8 cellular contexts compared by ENCODE assay signal in genomic region chr1:225653463-225654276, GRCh38. TPM values are rescaled to one million over a fixed set of nuclear protein-coding genes. Genes with fewer than 3 reads are reported as not detected.
DNase-seq lines count a peak whose midpoint lies in the region; ATAC-seq, FAIRE-seq and TF ChIP-seq lines count a peak whose summit lies in the region.

No MANE protein-coding gene starts in this region.

- H3K36me3 ChIP-seq in vagina: no peaks in the 10 kb centered on the region

- peaks cover 24% of the 10 kb centered on the region for H3K27me3 Mint-ChIP-seq in activated naive CD4-positive, alpha-beta T cell treated with anti-CD3 and anti-CD28 coated beads for 36 hours (ENCODE audit: low read depth)
- H3K27me3 Mint-ChIP-seq in natural killer cell treated with Interleukin-12 subunit alpha and Interleukin-12 subunit beta and Interleukin-15 and Interleukin-18, amount 100 ng/mL, for 72 hours: peaks cover 26 to 48% of the 10 kb centered on the region in 2 donors

- H3K36me3 Mint-ChIP-seq in activated naive CD4-positive, alpha-beta T cell treated with anti-CD3 and anti-CD28 coated beads for 36 hours (ENCODE audit: low read depth): no peaks in the 10 kb centered on the region
- H3K36me3 Mint-ChIP-seq in natural killer cell treated with Interleukin-12 subunit alpha and Interleukin-12 subunit beta and Interleukin-15 and Interleukin-18, amount 100 ng/mL, for 72 hours: no peaks in the 10 kb centered on the region

- peaks cover 34% of the 10 kb centered on the region for H3K4me1 ChIP-seq in vagina

- H3K9me3 Mint-ChIP-seq in activated naive CD4-positive, alpha-beta T cell treated with anti-CD3 and anti-CD28 coated beads for 36 hours: no peaks in the 10 kb centered on the region
- H3K9me3 Mint-ChIP-seq in natural killer cell treated with Interleukin-12 subunit alpha and Interleukin-12 subunit beta and Interleukin-15 and Interleukin-18, amount 100 ng/mL, for 72 hours: no peaks in the 10 kb centered on the region

- peaks cover 10% of the 10 kb centered on the region for H3K4me1 Mint-ChIP-seq in activated naive CD4-positive, alpha-beta T cell treated with anti-CD3 and anti-CD28 coated beads for 36 hours (ENCODE audit: low read depth)
- peaks cover 10 to 15% of the 10 kb centered on the region in 2 donors for H3K4me1 Mint-ChIP-seq in natural killer cell treated with Interleukin-12 subunit alpha and Interleukin-12 subunit beta and Interleukin-15 and Interleukin-18, amount 100 ng/mL, for 72 hours (ENCODE audit: low read depth in 2 of 2)

- no peak for TF ChIP-seq CTCF in vagina (IDR thresholded peaks at IDR 0.05)

- CTCF ChIA-PET in activated naive CD4-positive, alpha-beta T cell treated with anti-CD3 and anti-CD28 coated beads for 36 hours (lab: Charles Lee): interaction anchor here (1.1 kb wide), 1 partner anchor 326 kb away, joined by 3 read pairs; no protein-coding TSS in a partner anchor

- intact Hi-C loops in activated naive CD4-positive, alpha-beta T cell treated with anti-CD3 and anti-CD28 coated beads for 36 hours (cut with micrococcal nuclease): loop anchor here (2.0 to 5.0 kb wide), 5 partner anchors 124 to 409 kb away; partner anchors contain the start of genes H3-3A, LBR and SRP9
- intact Hi-C loops in vagina (cut with DNase I): loop anchor here (5.0 kb wide), 1 partner anchor 114 kb away; no protein-coding TSS in a partner anchor

- H3K27me3 ChIP-seq in vagina: no peaks in the 10 kb centered on the region

- peak overlapping the region; percentile 97 for H3K27ac ChIP-seq in vagina

- peak overlapping the region; percentile 70 for H3K4me3 Mint-ChIP-seq in activated naive CD4-positive, alpha-beta T cell treated with anti-CD3 and anti-CD28 coated beads for 36 hours
- H3K4me3 Mint-ChIP-seq in natural killer cell treated with Interleukin-12 subunit alpha and Interleukin-12 subunit beta and Interleukin-15 and Interleukin-18, amount 100 ng/mL, for 72 hours: peak overlapping the region; percentile 72

- ATAC-seq in natural killer cell treated with Interleukin-12 subunit alpha and Interleukin-12 subunit beta and Interleukin-15 and Interleukin-18, amount 100 ng/mL, for 72 hours: peak; percentile 42 to 62
- ATAC-seq in GM19467 (IDR thresholded peaks at IDR 0.05; ENCODE audit: unreplicated experiment): no peak

- TF ChIP-seq POLR2A in vagina (IDR thresholded peaks at IDR 0.05): no peak

- no peak overlapping the region for H3K27ac Mint-ChIP-seq in activated naive CD4-positive, alpha-beta T cell treated with anti-CD3 and anti-CD28 coated beads for 36 hours
- no peak overlapping the region for H3K27ac Mint-ChIP-seq in natural killer cell treated with Interleukin-12 subunit alpha and Interleukin-12 subunit beta and Interleukin-15 and Interleukin-18, amount 100 ng/mL, for 72 hours

- no peaks in the 10 kb centered on the region for H3K9me3 ChIP-seq in vagina

- peak; percentile 81 for DNase-seq in DMS153 (lab: John Stamatoyannopoulos, UW)
- peak; percentile 77 for DNase-seq in HCEC 1CT
- peak; percentile 73 for DNase-seq in NCI-H2227 treated with DMSO at 0.1 percent for 48 hours (lab: John Stamatoyannopoulos, UW)
- DNase-seq in activated naive CD4-positive, alpha-beta T cell treated with anti-CD3 and anti-CD28 coated beads for 36 hours: peak; percentile 44
- peak; percentile 47 for DNase-seq in frontal cortex (ENCODE audit: low spot score in 2 of 2)
- DNase-seq in natural killer cell treated with Interleukin-12 subunit alpha and Interleukin-12 subunit beta and Interleukin-15 and Interleukin-18, amount 100 ng/mL, for 72 hours (ENCODE audit: low spot score): no peak
- no peak for DNase-seq in vagina (ENCODE audit: extremely low spot score in 2 of 2)

- peak overlapping the region; percentile 79 to 95 for H3K4me3 ChIP-seq in vagina

- no peak for FAIRE-seq in frontal cortex (lab: Jason Lieb, UNC)

RNA-seq across cellular contexts. Expression of gene ENAH, which starts 0.7 kb away (rescaled TPM):
- 1 to 10 TPM in 1 of 2 experiments, under 1 TPM in 1; 0.91 to 2.0 TPM for total RNA-seq in activated naive CD4-positive, alpha-beta T cell treated with anti-CD3 and anti-CD28 coated beads for 36 hours
- total RNA-seq in frontal cortex (48.5 TPM), vagina (62.4 TPM)
- under 1 TPM in 1 of 2 donors, not detected in 1; 0.52 TPM for total RNA-seq in natural killer cell treated with Interleukin-12 subunit alpha and Interleukin-12 subunit beta and Interleukin-15 and Interleukin-18, amount 100 ng/mL, for 72 hours

Comparison
In these comparisons a context has a peak if more than half of its experiments do, and no peak if none do; other contexts are left out.
1. DNase-seq: peak in DMS153 (single experiment), HCEC 1CT (single experiment), NCI-H2227 treated with DMSO at 0.1 percent for 48 hours (single experiment), activated naive CD4-positive, alpha-beta T cell treated with anti-CD3 and anti-CD28 coated beads for 36 hours (single experiment) and frontal cortex (2 of 2); none in natural killer cell treated with Interleukin-12 subunit alpha and Interleukin-12 subunit beta and Interleukin-15 and Interleukin-18, amount 100 ng/mL, for 72 hours (single experiment) and vagina (0 of 2).
2. RNA of gene ENAH, which starts 0.7 kb away (total RNA-seq): 62.4 TPM in vagina (single experiment) and 48.5 TPM in frontal cortex (single experiment); 0.91 to 2.0 TPM in activated naive CD4-positive, alpha-beta T cell treated with anti-CD3 and anti-CD28 coated beads for 36 hours and 0.52 TPM in natural killer cell treated with Interleukin-12 subunit alpha and Interleukin-12 subunit beta and Interleukin-15 and Interleukin-18, amount 100 ng/mL, for 72 hours; every median in the first group is over 10 times any median in the second.